8 cellular contexts compared by ENCODE assay signal in genomic region chr6:56370127-56370540, GRCh38.
DNase-seq lines count a peak whose midpoint lies in the region; ATAC-seq and TF ChIP-seq lines count a peak whose summit lies in the region.

No MANE protein-coding gene starts in this region.

- H3K27ac Mint-ChIP-seq in brain: peak overlapping the region in 3 of 5 experiments; percentile 54 to 91 (median 57)
- H3K27ac Mint-ChIP-seq in naive thymus-derived CD8-positive, alpha-beta T cell: no peak overlapping the region

- peaks cover 21% of the 10 kb centered on the region for H3K4me1 ChIP-seq in testis

- no peaks in the 10 kb centered on the region for H3K27me3 ChIP-seq in testis

- intact Hi-C loops in testis (cut with DNase I; ENCODE audit: low total_unique reads): no loop called here

- peak; percentile 93 for DNase-seq in HT-29 (ENCODE audit: low spot score)
- peak; percentile 34 for DNase-seq in iris pigment epithelial cell (ENCODE audit: low read depth)
- peak; percentile 62 for DNase-seq in testis
- no peak for DNase-seq in nucleus accumbens (lab: John Stamatoyannopoulos, UW)
- no peak for DNase-seq in naive thymus-derived CD8-positive, alpha-beta T cell
- no peak for DNase-seq in NCI-H524 treated with DMSO at 0.1 percent for 48 hours (lab: John Stamatoyannopoulos, UW)

- H3K36me3 ChIP-seq in testis (ENCODE audit: low read depth, missing control alignments): no peaks in the 10 kb centered on the region

- WGBS in testis, 2 donors: 54 to 58% methylated on average over 10 of the region's 10 CpGs

- H3K9me3 ChIP-seq in testis: no peaks in the 10 kb centered on the region

- ATAC-seq in GM18519 (IDR thresholded peaks at IDR 0.05; ENCODE audit: low FRiP score, unreplicated experiment): no peak
- ATAC-seq in naive thymus-derived CD8-positive, alpha-beta T cell: no peak

- H3K27ac ChIP-seq in testis: peak overlapping the region; percentile 41 to 84

- H3K4me3 Mint-ChIP-seq in brain: peak overlapping the region in 3 of 5 experiments; percentile 14 to 44 (median 27)
- no peak overlapping the region for H3K4me3 Mint-ChIP-seq in naive thymus-derived CD8-positive, alpha-beta T cell

- H3K27me3 Mint-ChIP-seq in brain: peaks cover 2% of the 10 kb centered on the region
- H3K27me3 Mint-ChIP-seq in naive thymus-derived CD8-positive, alpha-beta T cell: peaks cover 0 to 7% (median 0%) of the 10 kb centered on the region in 5 donors

- no peak overlapping the region for H3K4me3 ChIP-seq in testis

- H3K4me1 Mint-ChIP-seq in brain: peaks cover 52% of the 10 kb centered on the region
- H3K4me1 Mint-ChIP-seq in naive thymus-derived CD8-positive, alpha-beta T cell: peaks cover 0 to 8% (median 6%) of the 10 kb centered on the region in 4 donors

- TF ChIP-seq CTCF in brain (conservative IDR thresholded peaks at IDR 0.05): peak; percentile 47 to 48
- TF ChIP-seq CTCF in testis (IDR thresholded peaks at IDR 0.05): peak in 1 of 3 experiments; percentile 16

- no peaks in the 10 kb centered on the region for H3K36me3 Mint-ChIP-seq in brain
- H3K36me3 Mint-ChIP-seq in naive thymus-derived CD8-positive, alpha-beta T cell: no peaks in the 10 kb centered on the region

- no peaks in the 10 kb centered on the region for H3K9me3 Mint-ChIP-seq in brain
- H3K9me3 Mint-ChIP-seq in naive thymus-derived CD8-positive, alpha-beta T cell: no peaks in the 10 kb centered on the region

- POLR2A ChIA-PET in naive thymus-derived CD8-positive, alpha-beta T cell (lab: Charles Lee): no interaction called here

- no peak for TF ChIP-seq POLR2A in testis (IDR thresholded peaks at IDR 0.05)

Comparison
In these comparisons a context has a peak if more than half of its experiments do, and no peak if none do; other contexts are left out.
1. DNase-seq: peak in HT-29 (single experiment), iris pigment epithelial cell (single experiment) and testis (single experiment); none in nucleus accumbens (0 of 56), naive thymus-derived CD8-positive, alpha-beta T cell (0 of 10) and NCI-H524 treated with DMSO at 0.1 percent for 48 hours (single experiment).
2. H3K27ac Mint-ChIP-seq: peak in brain (3 of 5); none in naive thymus-derived CD8-positive, alpha-beta T cell (0 of 10).
3. H3K4me3 Mint-ChIP-seq: peak in brain (3 of 5); none in naive thymus-derived CD8-positive, alpha-beta T cell (0 of 10).